In the genomic region with DNA sequence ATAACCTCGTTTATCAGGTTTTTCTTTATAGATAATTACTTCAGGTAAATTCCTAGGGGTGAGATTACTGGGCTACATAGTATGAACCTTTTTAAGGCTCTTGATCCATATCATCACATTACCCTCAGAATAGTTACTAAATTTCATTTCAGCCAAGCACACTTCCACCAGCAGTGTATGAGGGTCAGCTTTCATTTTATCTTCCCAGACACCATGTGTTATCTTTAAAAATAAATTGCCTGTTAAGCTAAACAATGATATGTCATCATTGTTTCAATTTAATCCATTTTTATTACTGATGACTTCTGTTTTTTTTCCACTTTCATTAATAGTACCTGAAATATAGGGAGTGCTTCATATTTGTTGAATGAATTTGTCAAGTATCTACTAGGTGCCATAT, we compare ENCODE assay signal across 26 cellular contexts.
"Had no signal": no experiment of that assay in that cellular context is flagged by ENCODE, and none has a peak within 500 bp of the region (broad histone marks: within the 10 kb centered on the region; RNA-seq: fewer than 3 reads in every experiment).

No MANE protein-coding gene starts in this region.

- H3K27ac Mint-ChIP-seq: activated CD4-positive, alpha-beta memory T cell treated with anti-CD3 and anti-CD28 coated beads for 36 hours; activated CD4-positive, alpha-beta T cell treated with anti-CD3 and anti-CD28 coated beads, Interleukin-2, amount 10 ng/mL, durations not matched to agents 7 days and 5 days; activated T-helper 1 cell treated with anti-CD3 and anti-CD28 coated beads, Interleukin-12 subunit alpha, Interleukin-12 subunit beta, Interleukin-2, Interleukin-4 antibody, amounts not matched to agents 30 ng/mL and 10 ng/mL and 1 ng/mL, durations not matched to agents 14 hours and 24 hours and 36 hours; brain; T-helper 1 cell treated with Interleukin-12 subunit alpha and Interleukin-12 subunit beta and Interleukin-4 antibody, amounts not matched to agents 30 μg/mL and 1 μg/mL, for 36 hours had no signal

- DNase-seq: activated CD4-positive, alpha-beta memory T cell treated with anti-CD3 and anti-CD28 coated beads for 36 hours; activated CD4-positive, alpha-beta T cell treated with anti-CD3 and anti-CD28 coated beads, Interleukin-2, amount 10 ng/mL, durations not matched to agents 7 days and 5 days; activated CD4-positive, CD25-positive, alpha-beta regulatory T cell; activated effector memory CD4-positive, alpha-beta T cell treated with anti-CD3 and anti-CD28 coated beads, Interleukin-2, amount 50 U/mL, for 16 hours; activated naive CD4-positive, alpha-beta T cell treated with anti-CD3 and anti-CD28 coated beads, Interleukin-2, amount 50 U/mL, for 16 hours; activated T-cell treated with anti-CD3 and anti-CD28 coated beads, Interleukin-2, amount 50 U/mL, for 24 hours; amygdala; Kasumi-1; KBM-7; NCI-H1105 treated with DMSO at 0.1 percent for 48 hours; NCI-H1436 treated with DMSO at 0.1 percent for 48 hours; NCI-H187; NCI-H2081; NCI-H69; NK-92 treated with Interleukin-12 subunit alpha and Interleukin-12 subunit beta, amount 100 ng/mL, for 24 hours; OCI-M1; RPMI8226; SW 1271 had no signal

- H3K4me3 ChIP-seq: SK-N-MC had no signal

- H3K27ac ChIP-seq: SK-N-MC, VCaP had no signal

- H3K4me3 Mint-ChIP-seq: activated CD4-positive, alpha-beta memory T cell treated with anti-CD3 and anti-CD28 coated beads for 36 hours; activated CD4-positive, alpha-beta T cell treated with anti-CD3 and anti-CD28 coated beads, Interleukin-2, amount 10 ng/mL, durations not matched to agents 7 days and 5 days; activated T-cell treated with anti-CD3 and anti-CD28 coated beads, Interleukin-2, amount 50 U/mL, for 24 hours; activated T-helper 1 cell treated with anti-CD3 and anti-CD28 coated beads, Interleukin-12 subunit alpha, Interleukin-12 subunit beta, Interleukin-2, Interleukin-4 antibody, amounts not matched to agents 30 ng/mL and 10 ng/mL and 1 ng/mL, durations not matched to agents 14 hours and 24 hours and 36 hours; brain; central memory CD8-positive, alpha-beta T cell; T-helper 1 cell treated with Interleukin-12 subunit alpha and Interleukin-12 subunit beta and Interleukin-4 antibody, amounts not matched to agents 30 μg/mL and 1 μg/mL, for 36 hours had no signal

- ATAC-seq: Panc1, Right ventricle myocardium inferior had no signal

- H3K9me3 Mint-ChIP-seq: activated CD4-positive, alpha-beta memory T cell treated with anti-CD3 and anti-CD28 coated beads for 36 hours; activated T-cell treated with anti-CD3 and anti-CD28 coated beads, Interleukin-2, amount 50 U/mL, for 24 hours; activated T-helper 1 cell treated with anti-CD3 and anti-CD28 coated beads, Interleukin-12 subunit alpha, Interleukin-12 subunit beta, Interleukin-2, Interleukin-4 antibody, amounts not matched to agents 30 ng/mL and 10 ng/mL and 1 ng/mL, durations not matched to agents 14 hours and 24 hours and 36 hours; central memory CD8-positive, alpha-beta T cell; T-helper 1 cell treated with Interleukin-12 subunit alpha and Interleukin-12 subunit beta and Interleukin-4 antibody, amounts not matched to agents 30 μg/mL and 1 μg/mL, for 36 hours had no signal

- H3K27me3 Mint-ChIP-seq: activated CD4-positive, alpha-beta memory T cell treated with anti-CD3 and anti-CD28 coated beads for 36 hours; activated CD4-positive, alpha-beta T cell treated with anti-CD3 and anti-CD28 coated beads, Interleukin-2, amount 10 ng/mL, durations not matched to agents 7 days and 5 days; activated T-cell treated with anti-CD3 and anti-CD28 coated beads, Interleukin-2, amount 50 U/mL, for 24 hours; brain; central memory CD8-positive, alpha-beta T cell had no signal
